Comparison of ENCODE assay signal across 8 cellular contexts in the genomic region with DNA sequence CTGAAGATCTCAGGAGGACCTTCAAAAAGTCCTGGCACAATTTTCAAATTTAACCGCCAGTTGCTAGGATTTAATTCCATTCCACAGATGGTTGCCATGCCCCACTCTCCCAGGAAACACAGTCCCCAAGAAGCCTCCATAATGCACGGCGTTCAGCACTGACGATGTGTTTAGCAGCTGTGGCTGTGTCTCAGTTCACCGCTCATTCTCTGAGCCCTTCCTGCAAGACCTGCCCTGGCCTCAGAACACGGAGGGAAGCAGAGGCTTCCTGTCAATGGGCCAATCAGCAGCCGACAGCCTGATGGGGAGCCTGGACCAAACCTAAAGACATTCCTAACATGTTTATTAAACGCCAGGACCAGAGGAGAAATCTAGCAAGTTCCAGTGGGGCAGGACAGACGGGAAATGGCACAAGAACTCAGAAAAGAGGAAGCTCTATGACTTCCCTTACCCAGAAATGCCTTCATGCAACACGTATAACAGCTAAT. TPM values are rescaled to one million over a fixed set of nuclear protein-coding genes. Genes with fewer than 3 reads are reported as not detected.
DNase-seq lines count a peak whose midpoint lies in the region; ATAC-seq, FAIRE-seq and TF ChIP-seq lines count a peak whose summit lies in the region.

No MANE protein-coding gene starts in this region.

- H3K4me3 ChIP-seq in hepatocyte: no peak overlapping the region
- no peak overlapping the region for H3K4me3 ChIP-seq in upper lobe of right lung
- H3K4me3 ChIP-seq in esophagus muscularis mucosa: no peak overlapping the region

- no peak for TF ChIP-seq CTCF in hepatocyte (IDR thresholded peaks at IDR 0.05; ENCODE audit: poor library complexity)
- TF ChIP-seq CTCF in upper lobe of right lung (IDR thresholded peaks at IDR 0.05): no peak
- no peak for TF ChIP-seq CTCF in esophagus muscularis mucosa (IDR thresholded peaks at IDR 0.05)

- WGBS in hepatocyte (ENCODE audit: low lambda C conversion rate, missing lambda C conversion rate): 37% methylated on average over 10 of the region's 10 CpGs
- WGBS in esophagus muscularis mucosa: 26% methylated on average over 10 of the region's 10 CpGs

- no peaks in the 10 kb centered on the region for H3K27me3 ChIP-seq in hepatocyte
- no peaks in the 10 kb centered on the region for H3K27me3 ChIP-seq in upper lobe of right lung
- H3K27me3 ChIP-seq in esophagus muscularis mucosa: peaks cover 0 to 17% (median 0%) of the 10 kb centered on the region in 4 donors

- peak; percentile 92 for FAIRE-seq in GM12891 (lab: Jason Lieb, UNC)

- no peaks in the 10 kb centered on the region for H3K9me3 ChIP-seq in hepatocyte (ENCODE audit: low read depth)
- H3K9me3 ChIP-seq in upper lobe of right lung: no peaks in the 10 kb centered on the region
- no peaks in the 10 kb centered on the region for H3K9me3 ChIP-seq in esophagus muscularis mucosa

- peak; percentile 73 for ATAC-seq in HG02870 (IDR thresholded peaks at IDR 0.05; ENCODE audit: unreplicated experiment)
- ATAC-seq in upper lobe of right lung: peak; percentile 65

- H3K27ac ChIP-seq in hepatocyte (no peak overlapping the region), upper lobe of right lung (no peak overlapping the region), esophagus muscularis mucosa (replicated peaks in 1 of 4) (peak overlapping the region in 1 of 4 donors; percentile 5)

- intact Hi-C loops in upper lobe of right lung (cut with DNase I): no loop called here
- intact Hi-C loops in esophagus muscularis mucosa (cut with DNase I): no loop called here

- DNase-seq in GM12891 (ENCODE audit: insufficient read length, low spot score): peak; percentile 61
- peak; percentile 59 for DNase-seq in UCSD-AML1 (lab: John Stamatoyannopoulos, UW; ENCODE audit: unreplicated experiment)
- DNase-seq in hepatocyte (ENCODE audit: low spot score): no peak
- DNase-seq in upper lobe of right lung: peak; percentile 55
- DNase-seq in stimulated activated CD4-positive, alpha-beta T cell treated with anti-CD3 and anti-CD28 coated beads, Interleukin-4, amount 100 ng/mL, for 1 hour: no peak
- DNase-seq in esophagus muscularis mucosa (ENCODE audit: extremely low spot score): no peak
- no peak for DNase-seq in NCI-H2029 (lab: John Stamatoyannopoulos, UW)

- H3K36me3 ChIP-seq in hepatocyte (replicated peaks; ENCODE audit: insufficient read depth, low read depth) (no peaks in the 10 kb centered on the region), upper lobe of right lung (no peaks in the 10 kb centered on the region), esophagus muscularis mucosa (peaks cover 0 to 8% (median 0%) of the 10 kb centered on the region in 4 donors)

- TF ChIP-seq POLR2A in GM12891 (IDR thresholded peaks at IDR 0.05; ENCODE audit: low read depth, low read length) (no peak), esophagus muscularis mucosa (IDR thresholded peaks at IDR 0.05; ENCODE audit: low read depth) (no peak)

- H4K20me1 ChIP-seq in hepatocyte (ENCODE audit: insufficient read depth, poor library complexity, severe bottlenecking): no peaks in the 10 kb centered on the region

- H3K4me2 ChIP-seq in hepatocyte: peak overlapping the region; percentile 28

- H3K9me2 ChIP-seq in hepatocyte (replicated peaks; ENCODE audit: insufficient read depth): no peaks in the 10 kb centered on the region

- TF ChIP-seq EP300 in esophagus muscularis mucosa (IDR thresholded peaks at IDR 0.05): no peak

- no peak overlapping the region for H2AFZ ChIP-seq in hepatocyte

- H3K4me1 ChIP-seq in hepatocyte (ENCODE audit: insufficient read depth) (peaks cover 15% of the 10 kb centered on the region), upper lobe of right lung (no peaks in the 10 kb centered on the region), esophagus muscularis mucosa (peaks cover 0 to 10% (median 3%) of the 10 kb centered on the region in 4 donors)

- H3K79me2 ChIP-seq in hepatocyte: no peaks in the 10 kb centered on the region

TF ChIP-seq in GM12891, 5 proteins besides CTCF, POLR2A, EP300 and RAD21:
- TF ChIP-seq TAF1 (IDR thresholded peaks at IDR 0.05; ENCODE audit: low read depth, low read length): no peak
- no peak for TF ChIP-seq PAX5 (IDR thresholded peaks at IDR 0.05; ENCODE audit: insufficient read depth, low read length, severe bottlenecking)
- peak; percentile 56 for TF ChIP-seq SPI1 (IDR thresholded peaks at IDR 0.05; ENCODE audit: low read depth, low read length)

RNA-seq across cellular contexts. Expression of a gene that starts 4.9 kb away (rescaled TPM):
- 0.21 TPM for polyA plus RNA-seq in GM12891 (2012; ENCODE audit: low read depth, missing spikeins)
- total RNA-seq in hepatocyte: 2.0 and 6.5 TPM in 2 replicates
- 1.9 and 2.5 TPM in 2 replicates for polyA plus RNA-seq in hepatocyte
- total RNA-seq in upper lobe of right lung: 0.43 TPM
- total RNA-seq in esophagus muscularis mucosa: 1 to 10 TPM in 1 of 4 donors, under 1 TPM in 3; 0.33 to 1.2 (median 0.57) TPM

RNA-seq across cellular contexts. Expression of a gene that starts 53.8 kb away (rescaled TPM):
- 26.8 TPM for polyA plus RNA-seq in GM12891 (2012; ENCODE audit: low read depth, missing spikeins)
- total RNA-seq in hepatocyte (13.8 and 15.4 TPM in 2 replicates), upper lobe of right lung (0.78 TPM), esophagus muscularis mucosa (under 1 TPM; 0.32 to 0.99 (median 0.67) TPM)
- polyA plus RNA-seq in hepatocyte: 11.7 and 15.8 TPM in 2 replicates

RNA-seq across cellular contexts. Expression of a gene that starts 54.3 kb away (rescaled TPM):
- polyA plus RNA-seq in GM12891 (2012; ENCODE audit: low read depth, missing spikeins): 48.3 TPM
- total RNA-seq in hepatocyte (221 and 224 TPM in 2 replicates), upper lobe of right lung (87.6 TPM), esophagus muscularis mucosa (100 to 1,000 TPM in 1 of 4 donors, 10 to 100 TPM in 3; 58.7 to 100 (median 67.3) TPM)
- 110 and 127 TPM in 2 replicates for polyA plus RNA-seq in hepatocyte

Comparison
In these comparisons a context has a peak if more than half of its experiments do, and no peak if none do; other contexts are left out.
1. DNase-seq: peak in GM12891 (single experiment), UCSD-AML1 (single experiment) and upper lobe of right lung (single experiment); none in hepatocyte (single experiment), stimulated activated CD4-positive, alpha-beta T cell treated with anti-CD3 and anti-CD28 coated beads, Interleukin-4, amount 100 ng/mL, for 1 hour (single experiment), esophagus muscularis mucosa (single experiment) and NCI-H2029 (single experiment).